Comparison of ENCODE assay signal across 15 cellular contexts in the genomic region with DNA sequence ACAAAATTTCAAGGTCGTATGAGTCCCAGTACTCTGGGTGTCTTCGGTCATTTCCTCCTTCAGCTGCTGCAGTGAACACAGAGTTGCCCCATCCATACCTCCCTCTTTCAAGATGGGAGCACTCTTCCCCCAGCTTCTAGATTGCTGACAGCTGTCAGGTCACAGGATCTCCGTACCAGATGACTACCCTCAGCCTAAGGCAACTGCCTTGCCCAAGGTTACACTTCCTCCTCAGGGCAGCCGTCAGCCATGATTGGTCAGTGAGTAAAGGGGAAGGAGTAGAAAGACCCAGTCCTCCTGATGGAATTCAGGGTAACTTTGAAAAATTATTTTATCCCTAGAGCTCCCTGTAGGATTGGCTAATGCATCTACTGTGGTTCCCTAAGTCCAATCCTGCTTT.
DNase-seq lines count a peak whose midpoint lies in the region; ATAC-seq and TF ChIP-seq lines count a peak whose summit lies in the region.
"Had no signal": no experiment of that assay in that cellular context is flagged by ENCODE, and none has a peak within 500 bp of the region (broad histone marks: within the 10 kb centered on the region; RNA-seq: fewer than 3 reads in every experiment).

No MANE protein-coding gene starts in this region.

- peaks cover 2 to 7% of the 10 kb centered on the region in 2 donors for H3K9me3 Mint-ChIP-seq in stimulated activated naive B cell treated with anti-CD40 and anti-IgM and Interleukin-4, amounts not matched to agents 10 μg/mL and 1 μg/mL and 100 μg/mL, for 72 hours

- TF ChIP-seq CTCF in GM10266 (IDR thresholded peaks at IDR 0.05; ENCODE audit: control insufficient read depth, insufficient read depth, low read depth, missing control alignments): no peak

- H3K4me1 Mint-ChIP-seq in stimulated activated naive B cell treated with anti-CD40 and anti-IgM and Interleukin-4, amounts not matched to agents 10 μg/mL and 1 μg/mL and 100 μg/mL, for 72 hours: no peaks in the 10 kb centered on the region

- H3K27ac Mint-ChIP-seq in stimulated activated naive B cell treated with anti-CD40 and anti-IgM and Interleukin-4, amounts not matched to agents 10 μg/mL and 1 μg/mL and 100 μg/mL, for 72 hours: no peak overlapping the region
- H3K27ac Mint-ChIP-seq: T-helper 17 cell had no signal

- ATAC-seq in HG02885 (IDR thresholded peaks at IDR 0.05; ENCODE audit: poor library complexity, unreplicated experiment): peak; percentile 74
- ATAC-seq in stimulated activated naive B cell treated with anti-CD40 and anti-IgM and Interleukin-4, amounts not matched to agents 10 μg/mL and 1 μg/mL and 100 μg/mL, for 72 hours (replicated peaks): peak; percentile 29
- ATAC-seq: T-helper 17 cell had no signal

- peaks cover 8 to 11% of the 10 kb centered on the region in 2 donors for H3K27me3 Mint-ChIP-seq in stimulated activated naive B cell treated with anti-CD40 and anti-IgM and Interleukin-4, amounts not matched to agents 10 μg/mL and 1 μg/mL and 100 μg/mL, for 72 hours

- DNase-seq in MV-4-11 (lab: John Stamatoyannopoulos, UW): peak; percentile 83
- DNase-seq in OCI-M1 (lab: John Stamatoyannopoulos, UW): peak; percentile 28
- no peak for DNase-seq in stimulated activated naive B cell treated with anti-CD40 and anti-IgM and Interleukin-4, amounts not matched to agents 10 μg/mL and 1 μg/mL and 100 μg/mL, for 72 hours
- DNase-seq in GM10266 (ENCODE audit: extremely low spot score): no peak
- no peak for DNase-seq in stimulated activated CD4-positive, alpha-beta T cell treated with anti-CD3 and anti-CD28 coated beads, Interleukin-4, amount 100 ng/mL, for 1 hour
- DNase-seq in activated T-cell treated with anti-CD3 and anti-CD28 coated beads, Interleukin-2, amount 50 U/mL, for 1 hour: no peak
- DNase-seq: COR-L47, DMS153, KBM-7, NCI-H1930, NCI-H748 treated with DMSO at 0.1 percent for 48 hours, RPMI8226, SIG-M5, T-helper 17 cell had no signal

- H3K36me3 Mint-ChIP-seq in stimulated activated naive B cell treated with anti-CD40 and anti-IgM and Interleukin-4, amounts not matched to agents 10 μg/mL and 1 μg/mL and 100 μg/mL, for 72 hours: no peaks in the 10 kb centered on the region

- no peak overlapping the region for H3K4me3 Mint-ChIP-seq in stimulated activated naive B cell treated with anti-CD40 and anti-IgM and Interleukin-4, amounts not matched to agents 10 μg/mL and 1 μg/mL and 100 μg/mL, for 72 hours
- H3K4me3 Mint-ChIP-seq: T-helper 17 cell had no signal

Comparison
In these comparisons a context has a peak if more than half of its experiments do, and no peak if none do; other contexts are left out.
1. DNase-seq: peak in MV-4-11 (single experiment) and OCI-M1 (single experiment); none in stimulated activated naive B cell treated with anti-CD40 and anti-IgM and Interleukin-4, amounts not matched to agents 10 μg/mL and 1 μg/mL and 100 μg/mL, for 72 hours (single experiment), GM10266 (single experiment), stimulated activated CD4-positive, alpha-beta T cell treated with anti-CD3 and anti-CD28 coated beads, Interleukin-4, amount 100 ng/mL, for 1 hour (single experiment) and activated T-cell treated with anti-CD3 and anti-CD28 coated beads, Interleukin-2, amount 50 U/mL, for 1 hour (single experiment).